Comparison of ENCODE assay signal across 14 cellular contexts in genomic region chr12:93375906-93376305, GRCh38. TPM values are rescaled to one million over a fixed set of nuclear protein-coding genes. Genes with fewer than 3 reads are reported as not detected.
DNase-seq lines count a peak whose midpoint lies in the region; ATAC-seq and TF ChIP-seq lines count a peak whose summit lies in the region.
"Had no signal": no experiment of that assay in that cellular context is flagged by ENCODE, and none has a peak within 500 bp of the region (broad histone marks: within the 10 kb centered on the region; RNA-seq: fewer than 3 reads in every experiment).

No MANE protein-coding gene starts in this region.

- no peak overlapping the region for H2BK15ac ChIP-seq in mesendoderm (replicated peaks; ENCODE audit: low read depth)

- H3K4ac ChIP-seq in mesendoderm (ENCODE audit: low read depth, low read length): no peak overlapping the region

- H2BK120ac ChIP-seq in mesendoderm (ENCODE audit: low read depth, low read length): no peak overlapping the region

- peaks cover 47% of the 10 kb centered on the region for H3K4me1 Mint-ChIP-seq in dendritic cell treated with granulocyte-macrophage colony-stimulating factor and Interleukin-4, amounts not matched to agents 40 ng/mL and 50 ng/mL, for 4 days (ENCODE audit: low read depth)

- no peaks in the 10 kb centered on the region for H3K9me3 Mint-ChIP-seq in dendritic cell treated with granulocyte-macrophage colony-stimulating factor and Interleukin-4, amounts not matched to agents 40 ng/mL and 50 ng/mL, for 4 days

- no peak overlapping the region for H3K18ac ChIP-seq in mesendoderm (ENCODE audit: low read length)

- H3K36me3 ChIP-seq in mesendoderm (ENCODE audit: control insufficient read depth, insufficient read depth, low read length) (no peaks in the 10 kb centered on the region), suprapubic skin (no peaks in the 10 kb centered on the region)
- H3K36me3 ChIP-seq: thoracic aorta had no signal

- no peak overlapping the region for H3K9ac ChIP-seq in mesendoderm (ENCODE audit: low read length)

- peaks cover 27% of the 10 kb centered on the region for H3K36me3 Mint-ChIP-seq in dendritic cell treated with granulocyte-macrophage colony-stimulating factor and Interleukin-4, amounts not matched to agents 40 ng/mL and 50 ng/mL, for 4 days (ENCODE audit: low read depth)

- CTCF ChIA-PET in HEK293T (lab: Yijun Ruan, JAX): interaction anchor here (0.6 to 1.3 kb wide), 2 partner anchors 388 to 394 kb away, joined by 3 to 4 read pairs; no protein-coding TSS in a partner anchor

- no peak for ATAC-seq in GM21723 (IDR thresholded peaks at IDR 0.05; ENCODE audit: unreplicated experiment)

- peak overlapping the region; percentile 95 for H3K27ac Mint-ChIP-seq in dendritic cell treated with granulocyte-macrophage colony-stimulating factor and Interleukin-4, amounts not matched to agents 40 ng/mL and 50 ng/mL, for 4 days

- H3K9me3 ChIP-seq in suprapubic skin: no peaks in the 10 kb centered on the region
- H3K9me3 ChIP-seq: thoracic aorta had no signal

- H2BK5ac ChIP-seq in mesendoderm (ENCODE audit: low read length): no peak overlapping the region

- no peak overlapping the region for H2AK5ac ChIP-seq in mesendoderm (ENCODE audit: low read length)

- intact Hi-C loops in dendritic cell treated with granulocyte-macrophage colony-stimulating factor and Interleukin-4, amounts not matched to agents 40 ng/mL and 50 ng/mL, for 4 days (cut with micrococcal nuclease): loop anchor here (2.0 to 5.0 kb wide), 3 partner anchors 67 to 389 kb away; no protein-coding TSS in a partner anchor

- POLR2A ChIA-PET in HEK293T (lab: Yijun Ruan, JAX): interaction anchor here (0.6 to 1.3 kb wide), 3 partner anchors 8 to 1811 kb away, joined by 3 to 5 read pairs (median 3); no protein-coding TSS in a partner anchor

- DNase-seq in NCI-H82 (lab: John Stamatoyannopoulos, UW) (peak; percentile 22), NCI-H82 treated with DMSO at 0.1 percent for 48 hours (lab: John Stamatoyannopoulos, UW; ENCODE audit: unreplicated experiment) (no peak), mesendoderm (no peak), suprapubic skin (ENCODE audit: low spot score in 2 of 2) (no peak), foreskin melanocyte (no peak), HEK293T (ENCODE audit: extremely low spot score) (no peak)
- DNase-seq: activated T-cell treated with anti-CD3 and anti-CD28 coated beads for 4 hours, amniotic stem cell, COR-L47, NCI-H187 treated with DMSO at 0.1 percent for 48 hours had no signal

- H3K4me3 Mint-ChIP-seq in dendritic cell treated with granulocyte-macrophage colony-stimulating factor and Interleukin-4, amounts not matched to agents 40 ng/mL and 50 ng/mL, for 4 days: peak overlapping the region; percentile 91

- WGBS in mesendoderm (ENCODE audit: extremely low coverage, insufficient coverage, low lambda C conversion rate): no CpG with 5 or more reads among the region's 6 CpGs
- 89% methylated on average over 6 of the region's 6 CpGs for WGBS in suprapubic skin

- no peaks in the 10 kb centered on the region for H3K27me3 ChIP-seq in mesendoderm (ENCODE audit: insufficient read depth, low read length, poor library complexity)
- H3K27me3 ChIP-seq in suprapubic skin: no peaks in the 10 kb centered on the region

- H3K27ac ChIP-seq in mesendoderm (ENCODE audit: low read depth, low read length) (no peak overlapping the region), suprapubic skin (no peak overlapping the region)
- H3K27ac ChIP-seq: 22Rv1 had no signal

- peak overlapping the region; percentile 10 for H3K56ac ChIP-seq in mesendoderm (ENCODE audit: low read length)

- H3K4me3 ChIP-seq in mesendoderm (ENCODE audit: low read length): no peak overlapping the region
- H3K4me3 ChIP-seq in suprapubic skin: peak overlapping the region; percentile 88
- H3K4me3 ChIP-seq: thoracic aorta had no signal

- no peaks in the 10 kb centered on the region for H3K27me3 Mint-ChIP-seq in dendritic cell treated with granulocyte-macrophage colony-stimulating factor and Interleukin-4, amounts not matched to agents 40 ng/mL and 50 ng/mL, for 4 days

- H3K79me1 ChIP-seq in mesendoderm (ENCODE audit: low read length): peaks cover 4% of the 10 kb centered on the region

- no peak overlapping the region for H3K23ac ChIP-seq in mesendoderm (ENCODE audit: low read length)

- H4K5ac ChIP-seq in mesendoderm (ENCODE audit: low read length): no peak overlapping the region

- TF ChIP-seq POLR2A in suprapubic skin (IDR thresholded peaks at IDR 0.05): no peak

- H3K4me1 ChIP-seq in mesendoderm (ENCODE audit: control insufficient read depth, low read depth, low read length): peaks cover 3% of the 10 kb centered on the region
- H3K4me1 ChIP-seq in suprapubic skin: peaks cover 25% of the 10 kb centered on the region

- no peak for TF ChIP-seq CTCF in suprapubic skin (IDR thresholded peaks at IDR 0.05)

- peaks cover 23% of the 10 kb centered on the region for H3K79me2 ChIP-seq in mesendoderm (ENCODE audit: control insufficient read depth, insufficient read depth, low read length)

- no peak overlapping the region for H4K8ac ChIP-seq in mesendoderm (ENCODE audit: low read depth, low read length)

- H3K4me2 ChIP-seq in mesendoderm (ENCODE audit: low read length): no peak overlapping the region

- no peak for TF ChIP-seq EP300 in suprapubic skin (IDR thresholded peaks at IDR 0.05)

TF ChIP-seq in HEK293T, 16 proteins besides CTCF, POLR2A, EP300 and RAD21:
- TF ChIP-seq PKNOX1 (IDR thresholded peaks at IDR 0.05) (no peak), SUZ12 (IDR thresholded peaks at IDR 0.05) (no peak), SP1 (IDR thresholded peaks at IDR 0.05) (no peak), ELF4 (IDR thresholded peaks at IDR 0.05) (no peak), FOXK2 (IDR thresholded peaks at IDR 0.05) (no peak), FOXM1 (IDR thresholded peaks at IDR 0.05; ENCODE audit: borderline replicate concordance) (no peak), FOXA1 (IDR thresholded peaks at IDR 0.05) (no peak), ARNT (IDR thresholded peaks at IDR 0.05) (no peak), TARDBP (IDR thresholded peaks at IDR 0.05) (no peak), NFRKB (IDR thresholded peaks at IDR 0.05) (no peak), CTBP1 (IDR thresholded peaks at IDR 0.05; ENCODE audit: borderline replicate concordance) (no peak), L3MBTL2 (conservative IDR thresholded peaks at IDR 0.05) (no peak), BHLHE40 (IDR thresholded peaks at IDR 0.05; ENCODE audit: borderline replicate concordance) (no peak), ZNF384 (IDR thresholded peaks at IDR 0.05) (no peak), LEF1 (IDR thresholded peaks at IDR 0.05; ENCODE audit: borderline replicate concordance) (no peak), HDGF (IDR thresholded peaks at IDR 0.05; ENCODE audit: borderline replicate concordance) (no peak)
TF ChIP-seq in HEK293T: peak in this region for 0.

RNA-seq across cellular contexts. Expression of gene NUDT4, which starts 1.8 kb away (rescaled TPM):
- polyA plus RNA-seq in mesendoderm (2013, experiment 1 of 2): 40.3 TPM
- 39.3 TPM for polyA plus RNA-seq in mesendoderm (2013, experiment 2 of 2)
- total RNA-seq in suprapubic skin: 10 to 100 TPM; 27.1 to 46.7 (median 34.5) TPM
